9 cellular contexts compared by ENCODE assay signal in the genomic region with DNA sequence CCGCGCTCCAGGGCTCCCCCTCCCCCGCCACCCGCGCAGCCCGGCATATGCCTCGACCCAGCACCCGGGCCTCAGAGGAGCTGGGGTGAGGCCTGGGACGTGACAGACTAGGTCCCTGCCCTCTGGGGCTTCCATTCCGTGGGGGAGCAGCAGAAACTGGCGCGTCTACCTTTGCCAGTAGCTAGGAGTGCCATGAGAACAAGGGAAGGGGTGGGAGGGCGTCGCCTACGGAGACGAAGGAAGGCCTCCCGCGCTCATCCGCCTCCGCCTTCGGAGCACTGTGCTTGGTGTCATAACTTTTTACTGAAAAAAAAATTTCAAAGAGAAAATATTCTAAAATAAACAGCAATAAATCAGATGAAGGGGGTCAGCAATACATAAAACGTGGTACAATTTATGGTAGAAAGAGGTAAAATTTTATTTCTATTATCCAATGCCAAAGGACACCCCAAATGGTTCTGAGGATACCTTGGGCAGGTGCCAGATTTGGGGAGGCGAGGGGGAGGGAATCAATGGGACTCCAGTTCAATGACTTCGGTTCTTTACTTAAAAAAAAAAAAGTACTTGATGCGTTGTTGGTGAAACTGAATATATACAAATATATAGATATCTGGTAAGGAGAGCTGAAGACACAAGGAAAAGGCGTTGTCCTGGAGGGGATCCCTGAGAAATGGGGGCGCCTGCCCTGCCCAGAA. TPM values are rescaled to one million over a fixed set of nuclear protein-coding genes. Genes with fewer than 3 reads are reported as not detected.
A peak's percentile ranks its signal among the peaks of the same experiment; 100 is the strongest.
DNase-seq lines count a peak whose midpoint lies in the region; ATAC-seq, FAIRE-seq and TF ChIP-seq lines count a peak whose summit lies in the region.
"Had no signal": no experiment of that assay in that cellular context is flagged by ENCODE, and none has a peak within 500 bp of the region (broad histone marks: within the 10 kb centered on the region; RNA-seq: fewer than 3 reads in every experiment).

No MANE protein-coding gene starts in this region.

- no peak for TF ChIP-seq CTCF in A549 (IDR thresholded peaks at IDR 0.05)
- no peak for TF ChIP-seq CTCF in HEK293 (tag by site-specific recombination; IDR thresholded peaks at IDR 0.05)
- TF ChIP-seq CTCF in adrenal gland (IDR thresholded peaks at IDR 0.05) = no peak
- no peak for TF ChIP-seq CTCF in stomach (IDR thresholded peaks at IDR 0.05)

- peak; percentile 31 to 47 for DNase-seq in A549 (ENCODE audit: low read depth in 1 of 2, low spot score in 1 of 2)
- peak in 6 of 7 donors; percentile 19 to 65 (median 34) for DNase-seq in adrenal gland
- DNase-seq in kidney tubule cell (ENCODE audit: low spot score) = peak; percentile 42
- DNase-seq in stomach = no peak
- no peak for DNase-seq in NCI-H1048 (lab: John Stamatoyannopoulos, UW)
- no peak for DNase-seq in epidermal melanocyte (ENCODE audit: insufficient read length, low spot score)
- DNase-seq in SKM-1 treated with dmso at 0.1 percent for 144 hours (lab: John Stamatoyannopoulos, UW; ENCODE audit: unreplicated experiment) = no peak

- 51% methylated on average over 20 of the region's 27 CpGs for WGBS in A549 (ENCODE audit: missing lambda C conversion rate)
- WGBS in adrenal gland, 4 donors = 7 to 11% (median 9%) methylated on average over 23 to 27 of the region's 27 CpGs
- WGBS in stomach, 5 donors = 10 to 12% (median 11%) methylated on average over 25 to 27 of the region's 27 CpGs

- no peak for TF ChIP-seq RAD21 in A549 (conservative IDR thresholded peaks at IDR 0.05 in 1 of 2, IDR thresholded peaks at IDR 0.05 in 1 of 2)

- CTCF ChIA-PET in A549 (lab: Yijun Ruan, JAX) = interaction anchor here (0.5 to 6.3 kb wide), 15 partner anchors 9 to 1619 kb away, joined by 3 to 143 read pairs (median 5); no protein-coding TSS in a partner anchor
- CTCF ChIA-PET in HEK293 (lab: Yijun Ruan, JAX) = no interaction called here

- H3K4me1 ChIP-seq in A549 (peaks cover 23% of the 10 kb centered on the region), HEK293 (ENCODE audit: control insufficient read depth, insufficient read depth, low read length) (no peaks in the 10 kb centered on the region; the same call in 1 of the 2 replicates), adrenal gland (replicated peaks in 1 of 2) (peaks cover 15 to 19% of the 10 kb centered on the region in 2 donors), stomach (peaks cover 23 to 40% (median 38%) of the 10 kb centered on the region in 4 donors)

- H3K27ac ChIP-seq in A549 (peak overlapping the region; percentile 92 to 94), HEK293 (ENCODE audit: extremely low read depth, low read depth, low read length) (no peak overlapping the region), adrenal gland (peak overlapping the region in 3 of 5 donors; percentile 72 to 90 (median 90)), stomach (peak overlapping the region; percentile 73 to 91 (median 88))

- no peak for TF ChIP-seq EP300 in A549 (IDR thresholded peaks at IDR 0.05)
- no peak for TF ChIP-seq EP300 in stomach (IDR thresholded peaks at IDR 0.05)

- TF ChIP-seq POLR2A in A549 (IDR thresholded peaks at IDR 0.05; ENCODE audit: low read length) (no peak), adrenal gland (IDR thresholded peaks at IDR 0.05) (no peak), stomach (IDR thresholded peaks at IDR 0.05) (no peak)

- no peaks in the 10 kb centered on the region for H3K27me3 ChIP-seq in adrenal gland
- H3K27me3 ChIP-seq in stomach = peaks cover 0 to 27% (median 3%) of the 10 kb centered on the region in 3 donors

- H3K36me3 ChIP-seq in HEK293 (ENCODE audit: control insufficient read depth in 2 of 2, insufficient read depth in 1 of 2, low read length in 2 of 2) = no peaks in the 10 kb centered on the region
- H3K36me3 ChIP-seq in adrenal gland (replicated peaks in 1 of 2) = no peaks in the 10 kb centered on the region
- H3K36me3 ChIP-seq in stomach = no peaks in the 10 kb centered on the region

- H3K4me3 ChIP-seq in A549 = peak overlapping the region; percentile 78
- no peak overlapping the region for H3K4me3 ChIP-seq in HEK293 (ENCODE audit: low read depth, low read length)
- peak overlapping the region in 2 of 4 donors; percentile 47 to 72 for H3K4me3 ChIP-seq in adrenal gland
- peak overlapping the region; percentile 54 to 82 (median 66) for H3K4me3 ChIP-seq in stomach

- POLR2A ChIA-PET in A549 (lab: Yijun Ruan, JAX) = interaction anchor here (0.6 to 3.3 kb wide), 9 partner anchors 9 to 355 kb away, joined by 3 to 49 read pairs (median 13); a partner anchor contains a TSS
- POLR2A ChIA-PET in HEK293 (lab: Yijun Ruan, JAX) = interaction anchor here (0.6 to 2.3 kb wide), 3 partner anchors 11 to 184 kb away, joined by 3 to 14 read pairs (median 4); no protein-coding TSS in a partner anchor

- intact Hi-C loops in adrenal gland (cut with DNase I) (loop anchor here in 1 of 2 donors (5.0 kb wide), 1 partner anchor 186 kb away; no protein-coding TSS in a partner anchor), stomach (cut with DNase I; ENCODE audit: low total_unique reads) (no loop called here)

- ATAC-seq in A549 = peak; percentile 4 to 8; a peak in 4 of 6 replicates

- no peak for FAIRE-seq in A549 (lab: Jason Lieb, UNC)

- H3K9me3 ChIP-seq in A549 = no peaks in the 10 kb centered on the region
- H3K9me3 ChIP-seq in HEK293 (ENCODE audit: control insufficient read depth, insufficient read depth, low read depth, low read length) = no peaks in the 10 kb centered on the region
- no peaks in the 10 kb centered on the region for H3K9me3 ChIP-seq in adrenal gland (replicated peaks in 1 of 3)
- no peaks in the 10 kb centered on the region for H3K9me3 ChIP-seq in stomach

- peak overlapping the region; percentile 94 for H3K4me2 ChIP-seq in A549

TF ChIP-seq in A549, 52 proteins besides CTCF, POLR2A, EP300 and RAD21:
- no peak for TF ChIP-seq MAFK (IDR thresholded peaks at IDR 0.05; ENCODE audit: partially characterized antibody)
- TF ChIP-seq, protein P1, sequence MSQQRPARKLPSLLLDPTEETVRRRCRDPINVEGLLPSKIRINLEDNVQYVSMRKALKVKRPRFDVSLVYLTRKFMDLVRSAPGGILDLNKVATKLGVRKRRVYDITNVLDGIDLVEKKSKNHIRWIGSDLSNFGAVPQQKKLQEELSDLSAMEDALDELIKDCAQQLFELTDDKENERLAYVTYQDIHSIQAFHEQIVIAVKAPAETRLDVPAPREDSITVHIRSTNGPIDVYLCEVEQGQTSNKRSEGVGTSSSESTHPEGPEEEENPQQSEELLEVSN (IDR thresholded peaks at IDR 0.05; ENCODE audit: borderline replicate concordance, low read depth) = no peak
- no peak for TF ChIP-seq CEBPB (IDR thresholded peaks at IDR 0.05)
- TF ChIP-seq HOXB13 (CRISPR knock-in tag; IDR thresholded peaks at IDR 0.05; ENCODE audit: low read depth) = no peak
- TF ChIP-seq NFE2L2 (conservative IDR thresholded peaks at IDR 0.05; ENCODE audit: low read length) = no peak

TF ChIP-seq in HEK293, 187 proteins besides CTCF, POLR2A, EP300 and RAD21:
- TF ChIP-seq EGR2 (tag by site-specific recombination; IDR thresholded peaks at IDR 0.05; ENCODE audit: low read depth) (peak; percentile 52), ZFHX2 (tag by site-specific recombination; conservative IDR thresholded peaks at IDR 0.05) (peak; percentile 74), ZNF133 (tag by site-specific recombination; IDR thresholded peaks at IDR 0.05) (no peak), ZNF391 (tag by site-specific recombination; IDR thresholded peaks at IDR 0.05; ENCODE audit: borderline replicate concordance, low read depth) (no peak)

RNA-seq across cellular contexts. Expression of a gene that starts 35.1 kb away (rescaled TPM):
- polyA plus RNA-seq in A549 (2011; rRNA removed) = 0.30 and 0.49 TPM in 2 replicates
- 0.25 and 0.40 TPM in 2 replicates for polyA plus RNA-seq in A549 (2012; cell fraction: cytosol; rRNA removed)
- polyA plus RNA-seq in A549 (2012; cell fraction: nucleus; rRNA removed) = 0.35 and 0.43 TPM in 2 replicates
- 0.10 to 0.14 TPM (median 0.12 TPM) in 3 replicates for polyA plus RNA-seq in A549 (2017; fragmentation: RNase III; extraction: RNeasy Plus Mini Kit Qiagen cat#74134 plus additional on column Dnase treatment)
- 1.2 and 1.5 TPM in 2 replicates for polyA minus RNA-seq in A549 (2011; rRNA and poly(A)+ RNA removed)
- 1 to 10 TPM; 2.4 to 8.0 (median 4.0) TPM for total RNA-seq in adrenal gland
- polyA plus RNA-seq in adrenal gland = 1 to 10 TPM; 2.2 to 5.6 (median 5.1) TPM
- total RNA-seq in stomach = 1 to 10 TPM in 4 of 5 donors, not detected in 1; 1.0 to 8.5 (median 1.9) TPM
- polyA plus RNA-seq in stomach = under 1 TPM; 0.31 to 0.63 (median 0.50) TPM
- polyA plus RNA-seq: aorta had no signal

Comparison
In these comparisons a context has a peak if more than half of its experiments do, and no peak if none do; other contexts are left out.
1. DNase-seq: peak in A549 (2 of 2), adrenal gland (6 of 7) and kidney tubule cell (single experiment); none in stomach (single experiment), NCI-H1048 (single experiment), epidermal melanocyte (single experiment) and SKM-1 treated with dmso at 0.1 percent for 144 hours (single experiment).